Comparison of ENCODE assay signal across 8 cellular contexts in genomic region chr16:1782408-1783247, GRCh38.
DNase-seq lines count a peak whose midpoint lies in the region; ATAC-seq lines count a peak whose summit lies in the region.

Gene NUBP2 (plus strand): TSS chr16:1782960. CDS start chr16:1783021, 61 bp downstream.
Gene SPSB3 (minus strand): TSS chr16:1782571. CDS start chr16:1781483, 1,088 bp downstream.

- ATAC-seq in GM19372 (IDR thresholded peaks at IDR 0.05; ENCODE audit: low read depth, unreplicated experiment), result peak; percentile 86
- ATAC-seq in HG03558 (IDR thresholded peaks at IDR 0.05; ENCODE audit: extremely low read depth, unreplicated experiment), result peak; percentile 69

- DNase-seq in C1 segment of cervical spinal cord (lab: John Stamatoyannopoulos, UW) (peak; percentile 93 to 100 (median 100)), NCI-H748 treated with DMSO at 0.1 percent for 48 hours (lab: John Stamatoyannopoulos, UW) (peak; percentile 90), dedifferentiated amniotic fluid mesenchymal stem cell (ENCODE audit: extremely low spot score) (peak; percentile 100), left kidney (ENCODE audit: low read depth, low spot score) (peak; percentile 100)
- peak; percentile 92 to 99 for DNase-seq in activated CD4-positive, alpha-beta T cell treated with anti-CD3 and anti-CD28 coated beads, Interleukin-2, amount 50 U/mL, for 24 hours (ENCODE audit: low read depth in 1 of 2, low spot score in 1 of 2)
- DNase-seq in stimulated activated CD4-positive, alpha-beta T cell treated with anti-CD3 and anti-CD28 coated beads, Interleukin-2, amount 100 ng/mL, for 24 hours, result peak; percentile 98

Comparison
In these comparisons a context has a peak if more than half of its experiments do, and no peak if none do; other contexts are left out.
1. Peak in every context shown above with its lines: DNase-seq and ATAC-seq.